1 cellular context compared by ENCODE assay signal in genomic region chr6:31834704-31835375, GRCh38.
TF ChIP-seq lines count a peak whose summit lies in the region.

No MANE protein-coding gene starts in this region.

TF ChIP-seq in HepG2, 621 proteins besides CTCF, POLR2A, EP300 and RAD21 (continued from another document and continues in another):
- TF ChIP-seq ZNF318 (CRISPR knock-in tag; IDR thresholded peaks at IDR 0.05) (no peak), GRHL1 (CRISPR knock-in tag; conservative IDR thresholded peaks at IDR 0.05) (no peak), HBP1 (CRISPR knock-in tag; IDR thresholded peaks at IDR 0.05; ENCODE audit: low read depth) (peak; percentile 96), ZNF496 (CRISPR knock-in tag; IDR thresholded peaks at IDR 0.05; ENCODE audit: insufficient replicate concordance) (no peak), ZSCAN25 (CRISPR knock-in tag; IDR thresholded peaks at IDR 0.05) (no peak; the same call in 1 of the 2 replicates), ZNF607 (CRISPR knock-in tag; IDR thresholded peaks at IDR 0.05; ENCODE audit: borderline replicate concordance) (peak; percentile 49; the same call in 1 of the 2 replicates), BORCS8-MEF2B (CRISPR knock-in tag; IDR thresholded peaks at IDR 0.05) (peak; percentile 91), ZNF674 (CRISPR knock-in tag; IDR thresholded peaks at IDR 0.05; ENCODE audit: low read depth) (0 out of 2 replicates have a peak, but pooled peaks have one; percentile 93), AHDC1 (CRISPR knock-in tag; IDR thresholded peaks at IDR 0.05; ENCODE audit: borderline replicate concordance) (0 out of 2 replicates have a peak, but pooled peaks have one; percentile 27), ZNF784 (CRISPR knock-in tag; IDR thresholded peaks at IDR 0.05; ENCODE audit: borderline replicate concordance) (peak; percentile 51; the same call in 1 of the 2 replicates), CREB1 (IDR thresholded peaks at IDR 0.05) (no peak), CREB1 (CRISPR knock-in tag; IDR thresholded peaks at IDR 0.05) (no peak; the same call in 1 of the 2 replicates), ZNF44 (CRISPR knock-in tag; IDR thresholded peaks at IDR 0.05) (no peak), ZNF609 (CRISPR knock-in tag; IDR thresholded peaks at IDR 0.05; ENCODE audit: borderline replicate concordance) (no peak; the same call in 1 of the 2 replicates), SRSF1 (optimal IDR thresholded peaks at IDR 0.05; ENCODE audit: low read depth, low read length) (peak; percentile 98), SNAPC4 (CRISPR knock-in tag; IDR thresholded peaks at IDR 0.05) (peak; percentile 91), ZMYM2 (CRISPR knock-in tag; IDR thresholded peaks at IDR 0.05) (no peak), NFE2 (CRISPR knock-in tag; IDR thresholded peaks at IDR 0.05) (no peak)
